ENCODE assay signal across 25 cellular contexts in genomic region chr20:62596486-62596885, GRCh38.
"Had no signal": no experiment of that assay in that cellular context is flagged by ENCODE, and none has a peak within 500 bp of the region (broad histone marks: within the 10 kb centered on the region; RNA-seq: fewer than 3 reads in every experiment).

No MANE protein-coding gene starts in this region.

- H3K36me3 ChIP-seq: esophagus squamous epithelium, gastrocnemius medialis, heart left ventricle, pancreas, right lobe of liver, transverse colon had no signal

- H3K4me3 ChIP-seq: coronary artery, esophagus squamous epithelium, gastrocnemius medialis, heart left ventricle, pancreas, right lobe of liver, transverse colon had no signal

- DNase-seq: activated CD4-positive, alpha-beta memory T cell treated with anti-CD3 and anti-CD28 coated beads, Interleukin-2, amount 10 ng/mL, durations not matched to agents 7 days and 5 days; activated CD4-positive, alpha-beta T cell treated with anti-CD3 and anti-CD28 coated beads, Interleukin-2, amount 10 ng/mL, durations not matched to agents 24 days and 14 days; activated effector memory CD4-positive, alpha-beta T cell treated with Interleukin-2 at 50 U/mL for 16 hours; activated naive CD4-positive, alpha-beta T cell treated with anti-CD3 and anti-CD28 coated beads for 36 hours; activated naive CD8-positive, alpha-beta T cell treated with anti-CD3 and anti-CD28 coated beads, Interleukin-2, amount 10 ng/mL, durations not matched to agents 7 days and 5 days; activated T-cell treated with anti-CD3 and anti-CD28 coated beads, Interleukin-2, amount 50 U/mL, for 72 hours; amygdala; cerebellar nuclear complex; endodermal cell; esophagus squamous epithelium; gastrocnemius medialis; islet precursor cell; midbrain; small intestine; stimulated activated CD4-positive, alpha-beta T cell treated with anti-CD3 and anti-CD28 coated beads, Interleukin-15, amount 100 ng/mL, for 24 hours; T-helper 17 cell; transverse colon had no signal

- H3K4me1 ChIP-seq: gastrocnemius medialis had no signal

- H3K9me3 ChIP-seq: esophagus squamous epithelium, gastrocnemius medialis, heart left ventricle, pancreas, right lobe of liver, transverse colon had no signal

- H3K27ac ChIP-seq: coronary artery, gastrocnemius medialis, heart left ventricle, pancreas, right lobe of liver, transverse colon, VCaP had no signal

- H3K27me3 ChIP-seq: right lobe of liver had no signal

- ATAC-seq: activated CD4-positive, CD25-positive, alpha-beta regulatory T cell treated with anti-CD3 and anti-CD28 coated beads, Interleukin-2, amount 50 U/mL, for 24 hours; activated T-cell treated with anti-CD3 and anti-CD28 coated beads, Interleukin-2, amount 50 U/mL, for 72 hours; gastrocnemius medialis; heart left ventricle; natural killer cell treated with Interleukin-12 subunit alpha and Interleukin-12 subunit beta and Interleukin-15 and Interleukin-18, amount 100 ng/mL, for 72 hours; pancreas; right lobe of liver; stimulated activated memory B cell treated with anti-CD40 and anti-IgM and Interleukin-4, amounts not matched to agents 10 μg/mL and 1 μg/mL and 100 μg/mL, for 72 hours; T-helper 17 cell had no signal
